ENCODE assay signal across 8 cellular contexts in genomic region chr6:28141500-28142329, GRCh38. TPM values are rescaled to one million over a fixed set of nuclear protein-coding genes. Genes with fewer than 3 reads are reported as not detected.
DNase-seq lines count a peak whose midpoint lies in the region; ATAC-seq and TF ChIP-seq lines count a peak whose summit lies in the region.

TSS of gene ZKSCAN8 (plus strand) at chr6:28141883. CDS start at chr6:28148408, 6,525 bp downstream.

- H3K4me3 ChIP-seq in AG09309 (ENCODE audit: control insufficient read depth, low read depth, low read length): peak within 1 kb of the TSS; percentile 97
- H3K4me3 ChIP-seq in cardiac fibroblast (replicated peaks in 1 of 2; ENCODE audit: low read depth in 2 of 2, low read length in 2 of 2): peak within 1 kb of the TSS; percentile 80 to 88
- peak within 1 kb of the TSS; percentile 85 for H3K4me3 ChIP-seq in smooth muscle cell

- peaks cover 53% of the 10 kb centered on the region for H3K79me2 ChIP-seq in smooth muscle cell (ENCODE audit: low read depth)

- no peaks in the 10 kb centered on the region for H3K9me3 Mint-ChIP-seq in WTC11

- H3K4me1 ChIP-seq in smooth muscle cell (ENCODE audit: low read depth): peaks cover 13% of the 10 kb centered on the region

- peaks cover 25% of the 10 kb centered on the region for H3K36me3 Mint-ChIP-seq in WTC11

- H3K27me3 ChIP-seq in smooth muscle cell (ENCODE audit: low read depth): no peaks in the 10 kb centered on the region

- no peak for TF ChIP-seq CTCF in AG09309 (IDR thresholded peaks at IDR 0.05; ENCODE audit: control insufficient read depth, insufficient read depth, low read depth, low read length, missing control alignments)
- no peak for TF ChIP-seq CTCF in WTC11 (IDR thresholded peaks at IDR 0.05)
- TF ChIP-seq CTCF in cardiac fibroblast (IDR thresholded peaks at IDR 0.05; ENCODE audit: low read depth, low read length): no peak
- no peak for TF ChIP-seq CTCF in smooth muscle cell (IDR thresholded peaks at IDR 0.05; ENCODE audit: borderline replicate concordance, insufficient read depth, poor library complexity, severe bottlenecking)

- peak within 1 kb of the TSS; percentile 83 for H3K9ac ChIP-seq in smooth muscle cell (ENCODE audit: low read depth)

- H3K27ac ChIP-seq in smooth muscle cell (ENCODE audit: low read depth): peak within 1 kb of the TSS; percentile 45

- H3K9me3 ChIP-seq in smooth muscle cell (replicated peaks; ENCODE audit: low read depth): no peaks in the 10 kb centered on the region

- peak within 1 kb of the TSS; percentile 93 for H3K4me2 ChIP-seq in smooth muscle cell

- H3K27me3 Mint-ChIP-seq in WTC11 (ENCODE audit: low read depth): peaks cover 34% of the 10 kb centered on the region

- peaks cover 13% of the 10 kb centered on the region for H4K20me1 ChIP-seq in smooth muscle cell (ENCODE audit: low read depth)

- peak; percentile 71 for ATAC-seq in GM19025 (IDR thresholded peaks at IDR 0.05; ENCODE audit: low read depth, unreplicated experiment)
- ATAC-seq in HG03196 (IDR thresholded peaks at IDR 0.05; ENCODE audit: unreplicated experiment): peak; percentile 77
- peak; percentile 92 for ATAC-seq in WTC11

- H3F3A ChIP-seq in smooth muscle cell (ENCODE audit: low read depth): peaks cover 7% of the 10 kb centered on the region

- peak within 1 kb of the TSS; percentile 95 for H3K27ac Mint-ChIP-seq in WTC11

- peak within 1 kb of the TSS; percentile 99 for H2AFZ ChIP-seq in smooth muscle cell (ENCODE audit: low read depth)

- CTCF ChIA-PET in WTC11 (lab: Charles Lee): interaction anchor here (0.9 to 2.1 kb wide), 8 partner anchors 17 to 241 kb away, joined by 3 to 18 read pairs (median 4); partner anchors contain the start of gene ZSCAN16

- peaks cover 4% of the 10 kb centered on the region for H3K36me3 ChIP-seq in smooth muscle cell (ENCODE audit: low read depth)

- DNase-seq in AG09309 (ENCODE audit: low read depth) (peak; percentile 55), NCI-H345 (lab: John Stamatoyannopoulos, UW) (peak; percentile 94), WTC11 (ENCODE audit: low spot score) (peak; percentile 90), cardiac fibroblast (ENCODE audit: low read depth in 2 of 2) (peak; percentile 90), iPS-NIHi7 (ENCODE audit: extremely low spot score) (peak; percentile 95), smooth muscle cell (lab: John Stamatoyannopoulos, UW; ENCODE audit: unreplicated experiment) (peak; percentile 27)

- peak within 1 kb of the TSS; percentile 97 for H3K4me3 Mint-ChIP-seq in WTC11

- POLR2A ChIA-PET in WTC11 (lab: Charles Lee): interaction anchor here (0.6 to 1.7 kb wide), 11 partner anchors 17 to 334 kb away, joined by 3 to 13 read pairs (median 6); partner anchors contain the start of genes ZKSCAN4, ZSCAN16, ZSCAN26 and ZSCAN31

- under 1% methylated on average over 52 of the region's 52 CpGs for WGBS in smooth muscle cell (ENCODE audit: low lambda C conversion rate)

- peaks cover 16% of the 10 kb centered on the region for H3K4me1 Mint-ChIP-seq in WTC11

TF ChIP-seq in WTC11, 78 proteins besides CTCF, POLR2A, EP300 and RAD21 (continues in another document):
- TF ChIP-seq ETV6 (CRISPR knock-in tag; IDR thresholded peaks at IDR 0.05) (peak; percentile 60; the same call in 1 of the 2 replicates), ZMAT4 (CRISPR knock-in tag; IDR thresholded peaks at IDR 0.05) (no peak), ZNF263 (CRISPR knock-in tag; IDR thresholded peaks at IDR 0.05; ENCODE audit: low read depth) (peak; percentile 69; the same call in 1 of the 2 replicates), OVOL2 (CRISPR knock-in tag; IDR thresholded peaks at IDR 0.05; ENCODE audit: borderline replicate concordance) (no peak), ZNF232 (CRISPR knock-in tag; IDR thresholded peaks at IDR 0.05) (0 out of 2 replicates have a peak, but pooled peaks have one; percentile 69), MYBL2 (CRISPR knock-in tag; IDR thresholded peaks at IDR 0.05) (peak; percentile 90; the same call in 1 of the 2 replicates), HMGXB4 (CRISPR knock-in tag; IDR thresholded peaks at IDR 0.05) (peak; percentile 82), IRF1 (CRISPR knock-in tag; IDR thresholded peaks at IDR 0.05) (peak; percentile 61; the same call in 1 of the 2 replicates), TEAD1 (CRISPR knock-in tag; IDR thresholded peaks at IDR 0.05) (peak; percentile 92), SP1 (CRISPR knock-in tag; conservative IDR thresholded peaks at IDR 0.05) (peak; percentile 76), ZNF512 (CRISPR knock-in tag; IDR thresholded peaks at IDR 0.05; ENCODE audit: borderline replicate concordance) (0 out of 2 replicates have a peak, but pooled peaks have one; percentile 61), CREM (CRISPR knock-in tag; IDR thresholded peaks at IDR 0.05) (0 out of 2 replicates have a peak, but pooled peaks have one; percentile 41), SMAD3 (CRISPR knock-in tag; IDR thresholded peaks at IDR 0.05; ENCODE audit: borderline replicate concordance) (peak; percentile 90), STAT6 (CRISPR knock-in tag; conservative IDR thresholded peaks at IDR 0.05; ENCODE audit: low read depth) (no peak), TCF7 (CRISPR knock-in tag; IDR thresholded peaks at IDR 0.05; ENCODE audit: low read depth) (no peak), KAT7 (CRISPR knock-in tag; IDR thresholded peaks at IDR 0.05; ENCODE audit: borderline replicate concordance) (no peak; the same call in 1 of the 2 replicates), ZNF416 (CRISPR knock-in tag; IDR thresholded peaks at IDR 0.05) (no peak), HMGA2 (CRISPR knock-in tag; IDR thresholded peaks at IDR 0.05) (no peak), GABPB1 (CRISPR knock-in tag; IDR thresholded peaks at IDR 0.05) (peak; percentile 89), FOXK1 (CRISPR knock-in tag; IDR thresholded peaks at IDR 0.05) (peak; percentile 98), MAX (CRISPR knock-in tag; IDR thresholded peaks at IDR 0.05) (peak; percentile 87), JUN (CRISPR knock-in tag; IDR thresholded peaks at IDR 0.05) (peak; percentile 58; the same call in 1 of the 2 replicates)

RNA-seq across cellular contexts. Expression of gene ZKSCAN8, which starts in this region (rescaled TPM):
- total RNA-seq in WTC11 (2021) (21.7 to 22.9 TPM (median 22.7 TPM) in 3 replicates), smooth muscle cell (19.9 and 23.0 TPM in 2 replicates)
- polyA plus RNA-seq in smooth muscle cell: 4.1 and 5.5 TPM in 2 replicates

Comparison
In these comparisons a context has a peak if more than half of its experiments do, and no peak if none do; other contexts are left out.
1. Peak in every context shown above with its lines: DNase-seq, ATAC-seq, H3K4me3 ChIP-seq and H3K27ac ChIP-seq.
2. DNase-seq: peak in every context shown above with its lines; median percentile 95 in iPS-NIHi7; 94 in NCI-H345; 90 in WTC11; 90 in cardiac fibroblast; 55 in AG09309; 27 in smooth muscle cell.